ENCODE assay signal across 9 cellular contexts in genomic region chr7:1593091-1593866, GRCh38. TPM values are rescaled to one million over a fixed set of nuclear protein-coding genes. Genes with fewer than 3 reads are reported as not detected.
DNase-seq lines count a peak whose midpoint lies in the region; ATAC-seq and TF ChIP-seq lines count a peak whose summit lies in the region.
"Had no signal": no experiment of that assay in that cellular context is flagged by ENCODE, and none has a peak within 500 bp of the region (broad histone marks: within the 10 kb centered on the region; RNA-seq: fewer than 3 reads in every experiment).

No MANE protein-coding gene starts in this region.

- peak in 1 of 2 experiments; percentile 40; a peak in 1 of 4 replicates for TF ChIP-seq EP300 in SK-N-SH (IDR thresholded peaks at IDR 0.05; ENCODE audit: borderline replicate concordance in 1 of 2, low read depth in 1 of 2, low read length in 1 of 2)

- no peaks in the 10 kb centered on the region for H3K9me3 ChIP-seq in SK-N-SH

- no peak overlapping the region for H3K9ac ChIP-seq in SK-N-SH

- TF ChIP-seq CTCF in AG09309 (IDR thresholded peaks at IDR 0.05; ENCODE audit: control insufficient read depth, insufficient read depth, low read depth, low read length, missing control alignments), result peak; percentile 35
- TF ChIP-seq CTCF in GM10266 (IDR thresholded peaks at IDR 0.05; ENCODE audit: control insufficient read depth, insufficient read depth, low read depth, missing control alignments), result peak; percentile 47
- peak; percentile 51 for TF ChIP-seq CTCF in SK-N-SH (IDR thresholded peaks at IDR 0.05)
- peak; percentile 49 for TF ChIP-seq CTCF in fibroblast of villous mesenchyme (IDR thresholded peaks at IDR 0.05; ENCODE audit: insufficient read depth, low read depth, low read length)

- no peak overlapping the region for H3K4me2 ChIP-seq in SK-N-SH

- H3K36me3 ChIP-seq in SK-N-SH (replicated peaks in 1 of 2; ENCODE audit: control insufficient read depth in 1 of 2, insufficient read depth in 2 of 2, low read length in 1 of 2), result no peaks in the 10 kb centered on the region

- CTCF ChIA-PET in SK-N-SH (lab: Yijun Ruan, JAX), result interaction anchor here (0.7 to 2.6 kb wide), 11 partner anchors 9 to 360 kb away, joined by 3 to 12 read pairs (median 3); no protein-coding TSS in a partner anchor

- H3K27ac ChIP-seq in SK-N-SH (ENCODE audit: low read depth in 2 of 2, low read length in 1 of 2), result peak overlapping the region in 1 of 2 experiments; percentile 85; a peak in 2 of 4 replicates

- DNase-seq in AG09309 (ENCODE audit: low read depth) (no peak), GM10266 (ENCODE audit: extremely low spot score) (no peak), SK-N-SH (peak; percentile 78), fibroblast of villous mesenchyme (ENCODE audit: low read depth) (peak; percentile 14), MV-4-11 (lab: John Stamatoyannopoulos, UW) (no peak), anterior cingulate cortex (lab: John Stamatoyannopoulos, UW) (no peak), NCI-H2081 (lab: John Stamatoyannopoulos, UW) (no peak)

- no peak overlapping the region for H3K4me3 ChIP-seq in AG09309 (ENCODE audit: control insufficient read depth, low read depth, low read length)
- H3K4me3 ChIP-seq in SK-N-SH (ENCODE audit: low read depth in 2 of 2, low read length in 1 of 2), result no peak overlapping the region
- H3K4me3 ChIP-seq in fibroblast of villous mesenchyme (ENCODE audit: low read depth, low read length), result no peak overlapping the region

- peaks cover 0 to 65% of the 10 kb centered on the region in 2 experiments; a peak in 1 of 4 replicates for H3K4me1 ChIP-seq in SK-N-SH (ENCODE audit: control insufficient read depth in 1 of 2, insufficient read depth in 2 of 2, low read depth in 1 of 2, low read length in 1 of 2)

- no peak for TF ChIP-seq RAD21 in SK-N-SH (IDR thresholded peaks at IDR 0.05; ENCODE audit: low read length)

- no peak overlapping the region for H2AFZ ChIP-seq in SK-N-SH (ENCODE audit: low read depth)

- peaks cover 50% of the 10 kb centered on the region for H3K27me3 ChIP-seq in SK-N-SH (ENCODE audit: insufficient read depth)

- H4K20me1 ChIP-seq in SK-N-SH (ENCODE audit: insufficient read depth), result no peaks in the 10 kb centered on the region

- no peaks in the 10 kb centered on the region for H3K79me2 ChIP-seq in SK-N-SH (ENCODE audit: insufficient read depth)

- POLR2A ChIA-PET in SK-N-SH (lab: Yijun Ruan, JAX), result no interaction called here

- WGBS in SK-N-SH (ENCODE audit: low lambda C conversion rate), result 29% methylated on average over 17 of the region's 19 CpGs

- ATAC-seq in HG03139 (IDR thresholded peaks at IDR 0.05; ENCODE audit: unreplicated experiment), result no peak

- no peaks in the 10 kb centered on the region for H3F3A ChIP-seq in SK-N-SH (replicated peaks; ENCODE audit: insufficient read depth)

- no peaks in the 10 kb centered on the region for H3K9me2 ChIP-seq in SK-N-SH

TF ChIP-seq in SK-N-SH, 30 proteins besides CTCF, POLR2A, EP300 and RAD21:
- TF ChIP-seq CHD2 (IDR thresholded peaks at IDR 0.05; ENCODE audit: low read length, partially characterized antibody) (peak; percentile 18), FOXM1 (IDR thresholded peaks at IDR 0.05; ENCODE audit: low read depth) (no peak), EZH2phosphoT487 (IDR thresholded peaks at IDR 0.05; ENCODE audit: borderline replicate concordance, low read depth) (no peak), GATA2 (CRISPR knock-in tag; IDR thresholded peaks at IDR 0.05) (peak; percentile 91), SMC3 (IDR thresholded peaks at IDR 0.05; ENCODE audit: low read depth, low read length) (peak; percentile 25), TCF12 (IDR thresholded peaks at IDR 0.05) (no peak)
- TF ChIP-seq, protein P1, sequence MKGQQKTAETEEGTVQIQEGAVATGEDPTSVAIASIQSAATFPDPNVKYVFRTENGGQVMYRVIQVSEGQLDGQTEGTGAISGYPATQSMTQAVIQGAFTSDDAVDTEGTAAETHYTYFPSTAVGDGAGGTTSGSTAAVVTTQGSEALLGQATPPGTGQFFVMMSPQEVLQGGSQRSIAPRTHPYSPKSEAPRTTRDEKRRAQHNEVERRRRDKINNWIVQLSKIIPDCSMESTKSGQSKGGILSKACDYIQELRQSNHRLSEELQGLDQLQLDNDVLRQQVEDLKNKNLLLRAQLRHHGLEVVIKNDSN (IDR thresholded peaks at IDR 0.05; ENCODE audit: borderline replicate concordance, low read depth), result no peak

RNA-seq across cellular contexts. Expression of gene PSMG3, which starts 23.4 kb away (rescaled TPM):
- polyA plus RNA-seq in SK-N-SH (2012; rRNA removed), result 106 and 109 TPM in 2 replicates
- polyA plus RNA-seq in SK-N-SH (2012; cell fraction: cytosol; rRNA removed), result 71.7 and 94.8 TPM in 2 replicates
- 82.8 and 87.7 TPM in 2 replicates for polyA plus RNA-seq in SK-N-SH (2012; cell fraction: nucleus; rRNA removed)
- 24.6 and 30.9 TPM in 2 replicates for total RNA-seq in fibroblast of villous mesenchyme

RNA-seq across cellular contexts. Expression of gene TMEM184A, which starts 37.3 kb away (rescaled TPM):
- 1.5 and 1.8 TPM in 2 replicates for polyA plus RNA-seq in SK-N-SH (2012; rRNA removed)
- polyA plus RNA-seq in SK-N-SH (2012; cell fraction: cytosol; rRNA removed), result 0.43 and 0.46 TPM in 2 replicates
- polyA plus RNA-seq in SK-N-SH (2012; cell fraction: nucleus; rRNA removed), result 6.5 and 6.7 TPM in 2 replicates
- 0.64 and 0.86 TPM in 2 replicates for total RNA-seq in fibroblast of villous mesenchyme
- total RNA-seq: activated CD8-positive, alpha-beta memory T cell treated with anti-CD3 and anti-CD28 coated beads for 36 hours had no signal

Comparison
In these comparisons a context has a peak if more than half of its experiments do, and no peak if none do; other contexts are left out.
1. DNase-seq: peak in SK-N-SH (single experiment) and fibroblast of villous mesenchyme (single experiment); none in AG09309 (single experiment), GM10266 (single experiment), MV-4-11 (single experiment), anterior cingulate cortex (0 of 58) and NCI-H2081 (0 of 2).
2. Peak in every context shown above with its lines, with median percentiles within 50 percentile points of each other: CTCF ChIP-seq.